Comparison of ENCODE assay signal across 20 cellular contexts in the genomic region with DNA sequence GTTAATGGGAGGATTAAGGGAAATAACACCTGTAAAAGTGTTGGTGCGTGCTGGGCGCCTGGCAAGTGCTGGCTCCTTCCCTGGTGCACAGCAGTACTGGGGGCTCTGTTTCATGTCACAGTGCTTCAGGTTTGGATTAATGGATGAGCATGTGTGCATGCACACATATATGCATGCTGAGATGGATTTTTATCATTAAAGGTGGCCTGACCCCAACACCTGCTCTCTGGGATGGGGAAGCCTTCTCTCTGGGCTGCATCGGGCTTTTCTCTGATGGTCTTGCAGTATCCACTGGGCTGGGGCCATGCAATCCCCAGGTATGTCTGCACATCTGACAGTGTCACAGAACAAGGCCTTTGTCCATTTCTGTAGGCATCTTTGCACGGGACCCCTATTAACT.
DNase-seq lines count a peak whose midpoint lies in the region; ATAC-seq and TF ChIP-seq lines count a peak whose summit lies in the region.
"Had no signal": no experiment of that assay in that cellular context is flagged by ENCODE, and none has a peak within 500 bp of the region (broad histone marks: within the 10 kb centered on the region; RNA-seq: fewer than 3 reads in every experiment).

No MANE protein-coding gene starts in this region.

- H3K36me3 Mint-ChIP-seq in activated CD8-positive, alpha-beta memory T cell treated with anti-CD3 and anti-CD28 coated beads, Interleukin-2, amount 10 ng/mL, durations not matched to agents 7 days and 5 days = no peaks in the 10 kb centered on the region
- peaks cover 5% of the 10 kb centered on the region for H3K36me3 Mint-ChIP-seq in endodermal cell (ENCODE audit: low read depth)
- peaks cover 0 to 53% (median 14%) of the 10 kb centered on the region in 5 donors for H3K36me3 Mint-ChIP-seq in naive thymus-derived CD4-positive, alpha-beta T cell

- no peaks in the 10 kb centered on the region for H3K4me1 Mint-ChIP-seq in activated CD8-positive, alpha-beta memory T cell treated with anti-CD3 and anti-CD28 coated beads, Interleukin-2, amount 10 ng/mL, durations not matched to agents 7 days and 5 days
- peaks cover 65% of the 10 kb centered on the region for H3K4me1 Mint-ChIP-seq in endodermal cell
- no peaks in the 10 kb centered on the region for H3K4me1 Mint-ChIP-seq in naive thymus-derived CD4-positive, alpha-beta T cell
- H3K4me1 Mint-ChIP-seq: B cell had no signal

- TF ChIP-seq EP300 in sigmoid colon (IDR thresholded peaks at IDR 0.05) = no peak

- H3K4me3 ChIP-seq in endodermal cell (ENCODE audit: low read length) (no peak overlapping the region), sigmoid colon (no peak overlapping the region), PC-9 (no peak overlapping the region)
- H3K4me3 ChIP-seq in naive thymus-derived CD4-positive, alpha-beta T cell (ENCODE audit: low read length) = no peak overlapping the region
- H3K4me3 ChIP-seq: BLaER1, GM23248 had no signal

- BruUV-seq in PC-9 (replicated peaks; lab: Mats Ljungman, UMichigan) = no TSS peak

- ATAC-seq in activated CD8-positive, alpha-beta memory T cell treated with anti-CD3 and anti-CD28 coated beads, Interleukin-2, amount 10 ng/mL, durations not matched to agents 7 days and 5 days = no peak
- ATAC-seq in naive thymus-derived CD4-positive, alpha-beta T cell = no peak
- ATAC-seq: CD8-positive, alpha-beta T cell; HCT116 had no signal

- no peak overlapping the region for H3K4me3 Mint-ChIP-seq in activated CD8-positive, alpha-beta memory T cell treated with anti-CD3 and anti-CD28 coated beads, Interleukin-2, amount 10 ng/mL, durations not matched to agents 7 days and 5 days
- no peak overlapping the region for H3K4me3 Mint-ChIP-seq in endodermal cell
- H3K4me3 Mint-ChIP-seq in naive thymus-derived CD4-positive, alpha-beta T cell = no peak overlapping the region
- H3K4me3 Mint-ChIP-seq: B cell; CD4-positive, CD25-positive, alpha-beta regulatory T cell; CD8-positive, alpha-beta T cell; H9 had no signal

- no peak for TF ChIP-seq CTCF in endodermal cell (conservative IDR thresholded peaks at IDR 0.05)
- no peak for TF ChIP-seq CTCF in sigmoid colon (IDR thresholded peaks at IDR 0.05)
- no peak for TF ChIP-seq CTCF in PC-9 (conservative IDR thresholded peaks at IDR 0.05)

- no peak overlapping the region for H2AFZ ChIP-seq in PC-9
- H2AFZ ChIP-seq: GM23248 had no signal

- no peaks in the 10 kb centered on the region for H3K27me3 Mint-ChIP-seq in activated CD8-positive, alpha-beta memory T cell treated with anti-CD3 and anti-CD28 coated beads, Interleukin-2, amount 10 ng/mL, durations not matched to agents 7 days and 5 days
- no peaks in the 10 kb centered on the region for H3K27me3 Mint-ChIP-seq in endodermal cell (ENCODE audit: insufficient read depth)
- H3K27me3 Mint-ChIP-seq in naive thymus-derived CD4-positive, alpha-beta T cell = no peaks in the 10 kb centered on the region
- H3K27me3 Mint-ChIP-seq: B cell; CD4-positive, CD25-positive, alpha-beta regulatory T cell had no signal

- 91 to 95% methylated on average over 4 of the region's 4 CpGs for WGBS in endodermal cell (ENCODE audit: insufficient coverage in 1 of 2, insufficient read length in 1 of 2), 2 experiments
- 95% methylated on average over 4 of the region's 4 CpGs for WGBS in sigmoid colon, 2 donors

- H3K9ac ChIP-seq in endodermal cell (ENCODE audit: extremely low read depth, low read length, poor library complexity, severe bottlenecking) = no peak overlapping the region
- H3K9ac ChIP-seq: BLaER1, GM23248 had no signal

- CTCF ChIA-PET in activated CD8-positive, alpha-beta memory T cell treated with anti-CD3 and anti-CD28 coated beads, Interleukin-2, amount 10 ng/mL, durations not matched to agents 7 days and 5 days (lab: Charles Lee) = no interaction called here
- CTCF ChIA-PET in naive thymus-derived CD4-positive, alpha-beta T cell (lab: Charles Lee) = no interaction called here
- CTCF ChIA-PET in PC-9 (lab: Charles Lee) = no interaction called here

- H3K9me2 ChIP-seq in PC-9 (ENCODE audit: insufficient read depth) = no peaks in the 10 kb centered on the region

- TF ChIP-seq POLR2A in sigmoid colon (IDR thresholded peaks at IDR 0.05) = no peak

- no peak overlapping the region for H3K4me2 ChIP-seq in PC-9
- H3K4me2 ChIP-seq: BLaER1 had no signal

- H3K9me3 ChIP-seq in endodermal cell (ENCODE audit: control insufficient read depth, low read length) (no peaks in the 10 kb centered on the region), sigmoid colon (no peaks in the 10 kb centered on the region), PC-9 (ENCODE audit: insufficient read depth, low read depth) (no peaks in the 10 kb centered on the region)
- no peaks in the 10 kb centered on the region for H3K9me3 ChIP-seq in naive thymus-derived CD4-positive, alpha-beta T cell (ENCODE audit: control insufficient read depth in 2 of 3, low read length in 3 of 3)
- H3K9me3 ChIP-seq: BLaER1, Caco-2 had no signal

- intact Hi-C loops in sigmoid colon (cut with DNase I) (no loop called here), head of caudate nucleus (cut with DNase I) (no loop called here), PC-9 (cut with micrococcal nuclease; ENCODE audit: unreplicated experiment) (loop anchor here (5.0 kb wide), 2 partner anchors 73 to 107 kb away; no protein-coding TSS in a partner anchor)
- intact Hi-C loops in naive thymus-derived CD4-positive, alpha-beta T cell (cut with micrococcal nuclease) = no loop called here

- no peaks in the 10 kb centered on the region for H3K9me3 Mint-ChIP-seq in activated CD8-positive, alpha-beta memory T cell treated with anti-CD3 and anti-CD28 coated beads, Interleukin-2, amount 10 ng/mL, durations not matched to agents 7 days and 5 days (ENCODE audit: low read depth)
- no peaks in the 10 kb centered on the region for H3K9me3 Mint-ChIP-seq in endodermal cell
- H3K9me3 Mint-ChIP-seq in naive thymus-derived CD4-positive, alpha-beta T cell = peaks cover 0 to 5% (median 0%) of the 10 kb centered on the region in 11 donors
- H3K9me3 Mint-ChIP-seq: CD8-positive, alpha-beta T cell; H9 had no signal

- H3K27ac ChIP-seq in endodermal cell (ENCODE audit: low read depth, low read length) (no peak overlapping the region), sigmoid colon (no peak overlapping the region), PC-9 (no peak overlapping the region)
- H3K27ac ChIP-seq in naive thymus-derived CD4-positive, alpha-beta T cell (ENCODE audit: low read depth, low read length) = no peak overlapping the region
- H3K27ac ChIP-seq: 22Rv1, BLaER1, C4-2B, GM23248 had no signal

- H3K79me2 ChIP-seq in PC-9 (ENCODE audit: low read depth) = no peaks in the 10 kb centered on the region

- H3K27me3 ChIP-seq in endodermal cell (ENCODE audit: control insufficient read depth, insufficient read depth, low read length, poor library complexity, severe bottlenecking) (no peaks in the 10 kb centered on the region), sigmoid colon (no peaks in the 10 kb centered on the region), PC-9 (ENCODE audit: insufficient read depth, low read depth) (no peaks in the 10 kb centered on the region)
- no peaks in the 10 kb centered on the region for H3K27me3 ChIP-seq in naive thymus-derived CD4-positive, alpha-beta T cell (ENCODE audit: control insufficient read depth in 2 of 2, insufficient read depth in 2 of 2, low read length in 2 of 2)
- H3K27me3 ChIP-seq: BLaER1 had no signal

- H3K36me3 ChIP-seq in endodermal cell (ENCODE audit: control insufficient read depth, insufficient read depth, low read length) (no peaks in the 10 kb centered on the region), sigmoid colon (no peaks in the 10 kb centered on the region), PC-9 (ENCODE audit: low read depth) (no peaks in the 10 kb centered on the region)
- H3K36me3 ChIP-seq in naive thymus-derived CD4-positive, alpha-beta T cell (ENCODE audit: control insufficient read depth in 2 of 3, insufficient read depth in 3 of 3, low read length in 3 of 3) = peaks cover 0 to 5% (median 0%) of the 10 kb centered on the region in 3 experiments
- H3K36me3 ChIP-seq: BLaER1 had no signal

- DNase-seq in activated CD8-positive, alpha-beta memory T cell treated with anti-CD3 and anti-CD28 coated beads, Interleukin-2, amount 10 ng/mL, durations not matched to agents 7 days and 5 days = peak; percentile 4
- no peak for DNase-seq in activated CD8-positive, alpha-beta memory T cell treated with anti-CD3 and anti-CD28 coated beads, Interleukin-2, amount 50 U/mL, for 4 hours
- DNase-seq in endodermal cell (peak; percentile 25), sigmoid colon (peak; percentile 38), head of caudate nucleus (no peak), PC-9 (no peak), NCI-H748 treated with DMSO at 0.1 percent for 48 hours (lab: John Stamatoyannopoulos, UW) (no peak)
- DNase-seq in naive thymus-derived CD4-positive, alpha-beta T cell = no peak
- DNase-seq: Caco-2; CD4-positive, CD25-positive, alpha-beta regulatory T cell; DMS153; DND-41; GM23248; H9 had no signal

- H4K20me1 ChIP-seq in PC-9 (ENCODE audit: insufficient read depth) = no peaks in the 10 kb centered on the region

- H3K27ac Mint-ChIP-seq in activated CD8-positive, alpha-beta memory T cell treated with anti-CD3 and anti-CD28 coated beads, Interleukin-2, amount 10 ng/mL, durations not matched to agents 7 days and 5 days = no peak overlapping the region
- H3K27ac Mint-ChIP-seq in endodermal cell = no peak overlapping the region
- H3K27ac Mint-ChIP-seq in naive thymus-derived CD4-positive, alpha-beta T cell = no peak overlapping the region
- H3K27ac Mint-ChIP-seq: B cell; CD8-positive, alpha-beta T cell; H9 had no signal

- H3F3A ChIP-seq in PC-9 (ENCODE audit: insufficient read depth, low read depth) = peaks cover 24% of the 10 kb centered on the region; the same call in 1 of the 2 replicates

- H3K4me1 ChIP-seq in endodermal cell (ENCODE audit: control insufficient read depth, insufficient read depth, low read length) = peaks cover 29% of the 10 kb centered on the region
- H3K4me1 ChIP-seq in sigmoid colon = peaks cover 0 to 14% (median 9%) of the 10 kb centered on the region in 4 donors
- H3K4me1 ChIP-seq in naive thymus-derived CD4-positive, alpha-beta T cell (ENCODE audit: control insufficient read depth in 2 of 2, insufficient read depth in 2 of 2, low read length in 2 of 2) = no peaks in the 10 kb centered on the region
- peaks cover 30% of the 10 kb centered on the region for H3K4me1 ChIP-seq in PC-9 (replicated peaks; ENCODE audit: insufficient read depth)
- H3K4me1 ChIP-seq: BLaER1 had no signal

- POLR2A ChIA-PET in naive thymus-derived CD4-positive, alpha-beta T cell (lab: Charles Lee) = no interaction called here
- POLR2A ChIA-PET in PC-9 (lab: Charles Lee; ENCODE audit: unreplicated experiment) = no interaction called here

Comparison
In these comparisons a context has a peak if more than half of its experiments do, and no peak if none do; other contexts are left out.
1. DNase-seq: peak in activated CD8-positive, alpha-beta memory T cell treated with anti-CD3 and anti-CD28 coated beads, Interleukin-2, amount 10 ng/mL, durations not matched to agents 7 days and 5 days (single experiment), endodermal cell (single experiment) and sigmoid colon (single experiment); none in activated CD8-positive, alpha-beta memory T cell treated with anti-CD3 and anti-CD28 coated beads, Interleukin-2, amount 50 U/mL, for 4 hours (single experiment), naive thymus-derived CD4-positive, alpha-beta T cell (0 of 9), head of caudate nucleus (0 of 42), PC-9 (0 of 2) and NCI-H748 treated with DMSO at 0.1 percent for 48 hours (single experiment).